23 cellular contexts compared by ENCODE assay signal in genomic region chrX:4805559-4805958, GRCh38.
DNase-seq lines count a peak whose midpoint lies in the region; ATAC-seq, FAIRE-seq and TF ChIP-seq lines count a peak whose summit lies in the region.
"Had no signal": no experiment of that assay in that cellular context is flagged by ENCODE, and none has a peak within 500 bp of the region (broad histone marks: within the 10 kb centered on the region; RNA-seq: fewer than 3 reads in every experiment).

No MANE protein-coding gene starts in this region.

- TF ChIP-seq POLR2A in body of pancreas (IDR thresholded peaks at IDR 0.05) = no peak

- no peaks in the 10 kb centered on the region for H3K4me1 ChIP-seq in right atrium auricular region
- H3K4me1 ChIP-seq in body of pancreas = no peaks in the 10 kb centered on the region
- H3K4me1 ChIP-seq in pancreas = no peaks in the 10 kb centered on the region

- no peak overlapping the region for H3K27ac ChIP-seq in right atrium auricular region
- H3K27ac ChIP-seq in body of pancreas = peak overlapping the region in 2 of 4 donors; percentile 17 to 18
- no peak overlapping the region for H3K27ac ChIP-seq in pancreas
- H3K27ac ChIP-seq: BLaER1 had no signal

- H3K9me3 ChIP-seq in right atrium auricular region = peaks cover 0 to 6% of the 10 kb centered on the region in 2 donors
- no peaks in the 10 kb centered on the region for H3K9me3 ChIP-seq in body of pancreas
- H3K9me3 ChIP-seq in pancreas = no peaks in the 10 kb centered on the region

- no peak for DNase-seq in Right ventricle myocardium superior
- no peak for DNase-seq in right atrium auricular region (ENCODE audit: low spot score)
- DNase-seq in HUDEP-2 (lab: John Stamatoyannopoulos, UW; ENCODE audit: unreplicated experiment in 76 of 76) = peak in 71 of 76 experiments; percentile 0 to 84 (median 49)
- DNase-seq in body of pancreas = peak; percentile 30 to 67 (median 48)
- DNase-seq in pancreas = peak in 3 of 6 donors; percentile 21 to 51 (median 33)
- DNase-seq in NCI-H345 treated with DMSO at 0.1 percent for 48 hours (lab: John Stamatoyannopoulos, UW; ENCODE audit: unreplicated experiment) = no peak
- DNase-seq in 8988T = no peak
- no peak for DNase-seq in effector CD4-positive, alpha-beta T cell
- DNase-seq: Calu3; CD4-positive, alpha-beta memory T cell; DMS53; EL; NCI-H1105; NCI-H2081; NCI-H2227 treated with DMSO at 0.1 percent for 48 hours; NK-92 treated with Interleukin-12 subunit alpha and Interleukin-12 subunit beta, amount 100 ng/mL, for 24 hours had no signal

- TF ChIP-seq CTCF in right atrium auricular region (IDR thresholded peaks at IDR 0.05) (no peak), body of pancreas (IDR thresholded peaks at IDR 0.05) (no peak), pancreas (IDR thresholded peaks at IDR 0.05) (no peak)

- intact Hi-C loops in Right ventricle myocardium superior (cut with DNase I) = no loop called here
- intact Hi-C loops in body of pancreas (cut with DNase I) = no loop called here
- intact Hi-C loops in pancreas (cut with DNase I) = no loop called here

- FAIRE-seq in pancreas (lab: Jason Lieb, UNC) = no peak
- FAIRE-seq: GM12892, GM18507, RCC 7860 had no signal

- peak; percentile 67 for ATAC-seq in Right ventricle myocardium superior (ENCODE audit: poor library complexity)
- peak; percentile 81 for ATAC-seq in body of pancreas
- ATAC-seq in pancreas = peak; percentile 67 to 95 (median 84)
- ATAC-seq: GM23338, HCT116, SK-N-SH treated with all-trans-retinoic acid at 6 μM for 48 hours had no signal

- H3K4me3 ChIP-seq in right atrium auricular region = no peak overlapping the region
- H3K4me3 ChIP-seq in body of pancreas = no peak overlapping the region
- H3K4me3 ChIP-seq in pancreas = no peak overlapping the region
- H3K4me3 ChIP-seq: BLaER1, GM23338 had no signal

- H3K27me3 ChIP-seq in right atrium auricular region (no peaks in the 10 kb centered on the region), body of pancreas (no peaks in the 10 kb centered on the region), pancreas (no peaks in the 10 kb centered on the region)
- H3K27me3 ChIP-seq: BLaER1 had no signal

- WGBS in body of pancreas, 2 donors = 11 to 18% methylated on average over 4 to 5 of the region's 5 CpGs
- WGBS in pancreas, 2 donors = 8 to 9% methylated on average over 5 of the region's 5 CpGs

- H3K36me3 ChIP-seq in right atrium auricular region (no peaks in the 10 kb centered on the region), body of pancreas (replicated peaks in 1 of 2; ENCODE audit: insufficient read depth in 1 of 2, low read depth in 2 of 2) (no peaks in the 10 kb centered on the region), pancreas (no peaks in the 10 kb centered on the region)
- H3K36me3 ChIP-seq: BLaER1 had no signal

Comparison
In these comparisons a context has a peak if more than half of its experiments do, and no peak if none do; other contexts are left out.
1. DNase-seq: peak in HUDEP-2 (71 of 76) and body of pancreas (4 of 4); none in Right ventricle myocardium superior (single experiment), right atrium auricular region (single experiment), NCI-H345 treated with DMSO at 0.1 percent for 48 hours (single experiment), 8988T (single experiment) and effector CD4-positive, alpha-beta T cell (single experiment).
2. Peak in every context shown above with its lines, with median percentiles within 50 percentile points of each other: ATAC-seq.